Comparison of ENCODE assay signal across 8 cellular contexts in the genomic region with DNA sequence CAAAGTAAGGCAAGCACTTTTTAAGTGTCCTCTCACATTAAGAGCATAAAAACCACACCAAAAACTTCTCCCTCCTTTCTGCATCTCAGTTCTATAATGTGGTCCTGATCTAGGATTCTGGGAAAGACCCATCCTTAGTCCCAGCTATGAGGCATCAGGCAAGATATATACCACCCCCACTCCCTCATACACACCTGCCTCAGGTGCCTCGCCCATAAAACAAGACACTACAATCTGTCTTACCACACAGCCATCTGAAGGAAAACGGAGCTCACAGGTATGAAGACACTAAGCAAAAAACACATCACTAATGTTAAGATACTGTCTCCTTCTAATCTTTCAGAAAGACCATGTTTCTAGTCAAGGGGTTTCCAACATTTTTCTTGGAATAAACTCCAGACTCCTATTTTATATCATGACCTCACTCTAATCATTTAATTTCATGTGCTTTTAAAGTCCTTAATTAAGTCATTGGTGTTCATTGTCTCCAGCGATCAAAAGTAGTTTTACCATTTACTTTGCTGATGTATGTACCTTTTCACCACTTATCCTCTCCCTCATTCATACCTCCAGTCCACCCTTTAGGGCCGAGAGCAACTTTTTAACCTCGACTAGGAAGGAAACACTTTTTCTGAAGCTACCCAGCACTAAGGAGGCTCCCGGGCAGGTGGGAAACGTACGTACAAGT. TPM values are rescaled to one million over a fixed set of nuclear protein-coding genes. Genes with fewer than 3 reads are reported as not detected.
DNase-seq lines count a peak whose midpoint lies in the region; ATAC-seq, FAIRE-seq and TF ChIP-seq lines count a peak whose summit lies in the region.

No MANE protein-coding gene starts in this region.

- WGBS in A549 (ENCODE audit: missing lambda C conversion rate): 2% methylated on average over 8 of the region's 8 CpGs
- 20% methylated on average over 2 of the region's 8 CpGs; no CpG with 5 or more reads in 1 of the 2 experiments for WGBS in IMR-90 (ENCODE audit: extremely low coverage in 2 of 2, insufficient read length in 1 of 2), 2 experiments

- H3K27me3 Mint-ChIP-seq in MCF 10A (ENCODE audit: insufficient read depth, unreplicated experiment): no peaks in the 10 kb centered on the region

- H3K27ac ChIP-seq in A549 (peak overlapping the region; percentile 91 to 92), IMR-90 (ENCODE audit: insufficient read depth, low read length) (peak overlapping the region; percentile 96)

- DNase-seq in A549 (ENCODE audit: low read depth in 1 of 2, low spot score in 1 of 2) (no peak), IMR-90 (no peak), MCF 10A (ENCODE audit: unreplicated experiment) (peak; percentile 38), mucosa of descending colon (no peak), NCI-H1694 (lab: John Stamatoyannopoulos, UW) (no peak), hippocampal formation (lab: John Stamatoyannopoulos, UW) (no peak), GDM1 (lab: John Stamatoyannopoulos, UW) (no peak)
- no peak for DNase-seq in stimulated activated CD4-positive, alpha-beta T cell treated with anti-CD3 and anti-CD28 coated beads, Interleukin-4, amount 100 ng/mL, for 4 hours

- H3K14ac ChIP-seq in IMR-90 (replicated peaks; ENCODE audit: low read depth, low read length): peak overlapping the region; percentile 94

- H3K4me2 ChIP-seq in A549: peak overlapping the region; percentile 80
- peak overlapping the region; percentile 99 for H3K4me2 ChIP-seq in IMR-90 (ENCODE audit: low read depth, low read length)

- no peak overlapping the region for H2BK20ac ChIP-seq in IMR-90 (ENCODE audit: low read depth, low read length)

- H4K8ac ChIP-seq in IMR-90 (ENCODE audit: low read depth in 2 of 2, low read length in 2 of 2): peak overlapping the region in 1 of 2 experiments; percentile 53; a peak in 2 of 4 replicates

- H4K5ac ChIP-seq in IMR-90 (ENCODE audit: low read depth, low read length): peak overlapping the region; percentile 3; the same call in 1 of the 2 replicates

- peaks cover 8% of the 10 kb centered on the region for H3K36me3 Mint-ChIP-seq in MCF 10A (ENCODE audit: insufficient read depth, unreplicated experiment)

- H2AK9ac ChIP-seq in IMR-90 (replicated peaks; ENCODE audit: low read depth, low read length, poor library complexity): peak overlapping the region; percentile 87

- H3K9me3 ChIP-seq in A549: no peaks in the 10 kb centered on the region
- no peaks in the 10 kb centered on the region for H3K9me3 ChIP-seq in IMR-90 (ENCODE audit: control insufficient read depth, insufficient read depth, low read length)
- H3K9me3 ChIP-seq in mucosa of descending colon: no peaks in the 10 kb centered on the region

- H3K9me3 Mint-ChIP-seq in MCF 10A (ENCODE audit: unreplicated experiment): no peaks in the 10 kb centered on the region

- ATAC-seq in A549 (no peak), IMR-90 (ENCODE audit: low read depth) (no peak), mucosa of descending colon (no peak)

- no TSS peak for BruUV-seq in IMR-90 (replicated peaks; lab: Mats Ljungman, UMichigan)
- TSS peak; percentile 43 for BruUV-seq in MCF 10A (replicated peaks; lab: Mats Ljungman, UMichigan)

- H2BK5ac ChIP-seq in IMR-90 (ENCODE audit: low read depth, low read length, poor library complexity, severe bottlenecking): peak overlapping the region; percentile 89

- H3K9me1 ChIP-seq in IMR-90 (ENCODE audit: insufficient read depth, low read length): peaks cover 44% of the 10 kb centered on the region

- peak overlapping the region; percentile 66 for H2AK5ac ChIP-seq in IMR-90 (ENCODE audit: low read depth, low read length)

- H3K4me1 ChIP-seq in A549: peaks cover 73% of the 10 kb centered on the region
- peaks cover 50% of the 10 kb centered on the region for H3K4me1 ChIP-seq in IMR-90 (ENCODE audit: control insufficient read depth, insufficient read depth, low read length)
- H3K4me1 ChIP-seq in mucosa of descending colon (ENCODE audit: low read depth): peaks cover 72% of the 10 kb centered on the region

- peak overlapping the region; percentile 86 for H3K4me3 Mint-ChIP-seq in MCF 10A (ENCODE audit: unreplicated experiment)

- dilution Hi-C loops in IMR-90 (cut with HindIII; ENCODE audit: low sequenced_read_pairs, unreplicated experiment): no loop called here

- H2AFZ ChIP-seq in IMR-90 (replicated peaks; ENCODE audit: low read length, poor library complexity): peak overlapping the region; percentile 86

- H3K36me3 ChIP-seq in IMR-90 (ENCODE audit: control insufficient read depth, insufficient read depth, low read length): 0 out of 2 replicates have a peak, but pooled peaks cover 2% of the 10 kb centered on the region
- H3K36me3 ChIP-seq in mucosa of descending colon (ENCODE audit: low read depth): peaks cover 7% of the 10 kb centered on the region

- TF ChIP-seq CTCF in A549 (IDR thresholded peaks at IDR 0.05) (no peak), IMR-90 (conservative IDR thresholded peaks at IDR 0.05; ENCODE audit: low read depth, low read length) (no peak), MCF 10A (IDR thresholded peaks at IDR 0.05; ENCODE audit: unreplicated experiment) (no peak), mucosa of descending colon (IDR thresholded peaks at IDR 0.05) (no peak)

- H3K4me3 ChIP-seq in A549 (peak overlapping the region; percentile 69), IMR-90 (ENCODE audit: insufficient read depth, low read depth, low read length) (peak overlapping the region; percentile 95), mucosa of descending colon (peak overlapping the region; percentile 76)

- peak overlapping the region; percentile 34; the same call in 2 of the 3 replicates for H2BK15ac ChIP-seq in IMR-90 (ENCODE audit: low read depth, low read length)

- intact Hi-C loops in IMR-90 (cut with micrococcal nuclease): loop anchor here (1.0 to 5.0 kb wide), 4 partner anchors 38 to 98 kb away; no protein-coding TSS in a partner anchor
- intact Hi-C loops in MCF 10A (cut with micrococcal nuclease): loop anchor here (1.0 to 5.0 kb wide), 3 partner anchors 22 to 168 kb away; a partner anchor contains a TSS
- intact Hi-C loops in mucosa of descending colon (cut with DNase I, micrococcal nuclease): loop anchor here in 1 of 2 donors (5.0 kb wide), 1 partner anchor 38 kb away; no protein-coding TSS in a partner anchor

- peak overlapping the region; percentile 65 for H4K91ac ChIP-seq in IMR-90 (ENCODE audit: insufficient read depth, low read depth, low read length)

- CTCF ChIA-PET in A549 (lab: Yijun Ruan, JAX) (interaction anchor here (0.6 to 39.8 kb wide), 18 partner anchors 10 to 523 kb away, joined by 3 to 640 read pairs (median 14); a partner anchor contains a TSS), IMR-90 (lab: Yijun Ruan, JAX) (interaction anchor here (0.6 to 1.1 kb wide), 4 partner anchors 8 to 43 kb away, joined by 3 to 5 read pairs (median 4); no protein-coding TSS in a partner anchor), MCF 10A (lab: Yijun Ruan, JAX) (interaction anchor here (0.5 to 4.8 kb wide), 5 partner anchors 23 to 125 kb away, joined by 3 to 22 read pairs (median 5); no protein-coding TSS in a partner anchor)

- H3K4ac ChIP-seq in IMR-90 (ENCODE audit: low read depth, low read length): peak overlapping the region; percentile 70

- H3K27ac Mint-ChIP-seq in MCF 10A (ENCODE audit: low read depth, unreplicated experiment): peak overlapping the region; percentile 98

- in situ Hi-C loops in IMR-90 (cut with MboI; ENCODE audit: low sequenced_read_pairs): no loop called here

- H3K27me3 ChIP-seq in IMR-90 (ENCODE audit: control insufficient read depth, insufficient read depth, low read length): no peaks in the 10 kb centered on the region

- 0 out of 2 replicates have a peak overlapping the region, but pooled peaks have one; percentile 38 for H2BK120ac ChIP-seq in IMR-90 (ENCODE audit: low read depth, low read length)

- TF ChIP-seq POLR2A in A549 (IDR thresholded peaks at IDR 0.05; ENCODE audit: low read length) (no peak), IMR-90 (IDR thresholded peaks at IDR 0.05; ENCODE audit: low read depth, low read length) (no peak)

- peaks cover 67% of the 10 kb centered on the region for H3K4me1 Mint-ChIP-seq in MCF 10A (ENCODE audit: insufficient read depth, unreplicated experiment)

- no peak for TF ChIP-seq EP300 in A549 (IDR thresholded peaks at IDR 0.05)

- peaks cover 21 to 64% of the 10 kb centered on the region in 2 experiments for H3K79me1 ChIP-seq in IMR-90 (ENCODE audit: low read depth in 1 of 2, low read length in 2 of 2)

- H3K56ac ChIP-seq in IMR-90 (ENCODE audit: extremely low read depth, insufficient read depth, low read length): peak overlapping the region; percentile 73

- peak overlapping the region; percentile 81 for H3K23ac ChIP-seq in IMR-90 (ENCODE audit: low read depth, low read length)

- FAIRE-seq in A549 (lab: Jason Lieb, UNC): no peak

- no peak for TF ChIP-seq RAD21 in A549 (conservative IDR thresholded peaks at IDR 0.05 in 1 of 2, IDR thresholded peaks at IDR 0.05 in 1 of 2)
- TF ChIP-seq RAD21 in IMR-90 (IDR thresholded peaks at IDR 0.05; ENCODE audit: low read length): no peak

- H3K18ac ChIP-seq in IMR-90 (ENCODE audit: low read depth, low read length): peak overlapping the region; percentile 78

- H3K9ac ChIP-seq in IMR-90 (ENCODE audit: low read depth, low read length): peak overlapping the region; percentile 90

- H4K20me1 ChIP-seq in IMR-90 (ENCODE audit: insufficient read depth, low read length): peaks cover 57% of the 10 kb centered on the region

- POLR2A ChIA-PET in A549 (lab: Yijun Ruan, JAX): interaction anchor here (1.0 to 3.5 kb wide), 13 partner anchors 8 to 166 kb away, joined by 3 to 105 read pairs (median 9); a partner anchor contains a TSS
- POLR2A ChIA-PET in IMR-90 (lab: Charles Lee; ENCODE audit: unreplicated experiment): interaction anchor here (1.4 kb wide), 1 partner anchor 7 kb away, joined by 3 read pairs; no protein-coding TSS in a partner anchor
- POLR2A ChIA-PET in MCF 10A (lab: Yijun Ruan, JAX): interaction anchor here (0.9 to 12.9 kb wide), 15 partner anchors 10 to 335 kb away, joined by 3 to 404 read pairs (median 10); a partner anchor contains a TSS

RNA-seq across cellular contexts. Expression of a gene that starts 1.1 kb away (rescaled TPM):
- polyA plus RNA-seq in A549 (2011; rRNA removed) (9.1 and 10.9 TPM in 2 replicates), A549 (2017; fragmentation: RNase III; extraction: RNeasy Plus Mini Kit Qiagen cat#74134 plus additional on column Dnase treatment) (30.7 to 53.6 TPM (median 34.5 TPM) in 3 replicates), IMR-90 (2012; rRNA removed) (19.9 and 21.7 TPM in 2 replicates)
- 39.9 and 49.0 TPM in 2 replicates for polyA plus RNA-seq in A549 (2012; cell fraction: cytosol; rRNA removed)
- 142 and 168 TPM in 2 replicates for polyA plus RNA-seq in A549 (2012; cell fraction: nucleus; rRNA removed)
- 12.0 and 13.0 TPM in 2 replicates for polyA minus RNA-seq in A549 (2011; rRNA and poly(A)+ RNA removed)
- total RNA-seq in IMR-90 (2012; rRNA removed) (3.6 and 4.1 TPM in 2 replicates), MCF 10A (2022) (5.3 and 9.2 TPM in 2 replicates), mucosa of descending colon (10 to 100 TPM; 16.6 to 27.9 (median 18.0) TPM)
- polyA plus RNA-seq in IMR-90 (2012; cell fraction: cytosol; rRNA removed): 11.1 and 15.2 TPM in 2 replicates
- 52.0 and 95.3 TPM in 2 replicates for polyA plus RNA-seq in IMR-90 (2012; cell fraction: nucleus; rRNA removed; ENCODE audit: low replicate concordance)

RNA-seq across cellular contexts. Expression of a gene that starts 53.8 kb away (rescaled TPM):
- polyA plus RNA-seq in A549 (2011; rRNA removed) (0.05 and 0.08 TPM in 2 replicates), A549 (2017; fragmentation: RNase III; extraction: RNeasy Plus Mini Kit Qiagen cat#74134 plus additional on column Dnase treatment) (0.09 to 0.25 TPM (median 0.21 TPM) in 3 replicates), IMR-90 (2012; rRNA removed) (not detected in 2 replicates)
- polyA plus RNA-seq in A549 (2012; cell fraction: cytosol; rRNA removed): 0.09 and 0.16 TPM in 2 replicates
- polyA plus RNA-seq in A549 (2012; cell fraction: nucleus; rRNA removed): 0.40 and 0.54 TPM in 2 replicates
- not detected in 2 replicates for polyA minus RNA-seq in A549 (2011; rRNA and poly(A)+ RNA removed)
- total RNA-seq in IMR-90 (2012; rRNA removed) (under 0.01 and 0.18 TPM in 2 replicates), MCF 10A (2022) (not detected in 2 replicates), mucosa of descending colon (under 1 TPM in 2 of 3 donors, not detected in 1; 0.19 to 0.22 TPM)
- not detected in 2 replicates for polyA plus RNA-seq in IMR-90 (2012; cell fraction: cytosol; rRNA removed)
- 0.09 TPM in 1 of 2 replicates, not detected in the other for polyA plus RNA-seq in IMR-90 (2012; cell fraction: nucleus; rRNA removed; ENCODE audit: low replicate concordance)
